In genomic region chr2:38668092-38668491, GRCh38 we compare ENCODE assay signal across 11 cellular contexts. TPM values are rescaled to one million over a fixed set of nuclear protein-coding genes. Genes with fewer than 3 reads are reported as not detected.
DNase-seq lines count a peak whose midpoint lies in the region; ATAC-seq, FAIRE-seq and TF ChIP-seq lines count a peak whose summit lies in the region.
"Had no signal": no experiment of that assay in that cellular context is flagged by ENCODE, and none has a peak within 500 bp of the region (broad histone marks: within the 10 kb centered on the region; RNA-seq: fewer than 3 reads in every experiment).

No MANE protein-coding gene starts in this region.

- peak overlapping the region; percentile 78 to 95 (median 92) for H3K27ac ChIP-seq in right lobe of liver
- H3K27ac ChIP-seq in tibial artery, result peak overlapping the region; percentile 66 to 73
- H3K27ac ChIP-seq: VCaP had no signal

- H3K27me3 ChIP-seq in right lobe of liver (no peaks in the 10 kb centered on the region), tibial artery (no peaks in the 10 kb centered on the region)
- H3K27me3 ChIP-seq: MG63 had no signal

- H3K9me3 ChIP-seq in right lobe of liver (no peaks in the 10 kb centered on the region), tibial artery (no peaks in the 10 kb centered on the region)
- H3K9me3 ChIP-seq: MG63 had no signal

- no peak for TF ChIP-seq POLR2A in right lobe of liver (IDR thresholded peaks at IDR 0.05)

- H3K4me3 ChIP-seq in right lobe of liver (peak overlapping the region in 1 of 3 donors; percentile 85), tibial artery (no peak overlapping the region)

- no peak for DNase-seq in activated T-cell treated with anti-CD3 and anti-CD28 coated beads, Interleukin-2, amount 50 U/mL, for 24 hours
- no peak for DNase-seq in activated T-cell treated with anti-CD3 and anti-CD28 coated beads for 4 hours
- DNase-seq in right lobe of liver, result no peak
- peak in 1 of 2 donors; percentile 47 for DNase-seq in tibial artery
- no peak for DNase-seq in NCI-H446 (lab: John Stamatoyannopoulos, UW)
- DNase-seq in GOT3 (lab: John Stamatoyannopoulos, UW), result no peak
- DNase-seq in HTR-8/SVneo (ENCODE audit: insufficient read length, low spot score), result no peak
- DNase-seq: central memory CD4-positive, alpha-beta T cell; MG63 had no signal

- intact Hi-C loops in right lobe of liver (cut with DNase I), result loop anchor here in 1 of 2 donors (10.0 kb wide), 1 partner anchor 53 kb away; no protein-coding TSS in a partner anchor
- intact Hi-C loops in tibial artery (cut with DNase I; ENCODE audit: low total_unique reads), result loop anchor here (5.0 kb wide), 1 partner anchor 66 kb away; the partner anchor contains the start of gene HNRNPLL

- H3K9me3 Mint-ChIP-seq in activated T-cell treated with anti-CD3 and anti-CD28 coated beads, Interleukin-2, amount 50 U/mL, for 24 hours, result no peaks in the 10 kb centered on the region
- no peaks in the 10 kb centered on the region for H3K9me3 Mint-ChIP-seq in activated T-helper 17 cell treated with anti-CD3 and anti-CD28 coated beads, Interleukin-2, amount 50 U/mL, for 72 hours

- H3K4me1 ChIP-seq in right lobe of liver (peaks cover 0 to 44% (median 13%) of the 10 kb centered on the region in 4 donors), tibial artery (peaks cover 0 to 36% (median 14%) of the 10 kb centered on the region in 4 donors)

- peak overlapping the region; percentile 96 for H3K27ac Mint-ChIP-seq in activated T-cell treated with anti-CD3 and anti-CD28 coated beads, Interleukin-2, amount 50 U/mL, for 24 hours
- peak overlapping the region; percentile 99 for H3K27ac Mint-ChIP-seq in activated T-helper 17 cell treated with anti-CD3 and anti-CD28 coated beads, Interleukin-2, amount 50 U/mL, for 72 hours

- WGBS in right lobe of liver (ENCODE audit: insufficient coverage, low coverage, low lambda C conversion rate, missing lambda C conversion rate), result 81% methylated on average over 4 of the region's 4 CpGs

- H3K27me3 Mint-ChIP-seq in activated T-cell treated with anti-CD3 and anti-CD28 coated beads, Interleukin-2, amount 50 U/mL, for 24 hours, result no peaks in the 10 kb centered on the region
- H3K27me3 Mint-ChIP-seq in activated T-helper 17 cell treated with anti-CD3 and anti-CD28 coated beads, Interleukin-2, amount 50 U/mL, for 72 hours, result no peaks in the 10 kb centered on the region

- ATAC-seq in activated T-helper 17 cell treated with anti-CD3 and anti-CD28 coated beads, Interleukin-2, amount 50 U/mL, for 72 hours (replicated peaks), result no peak
- no peak for ATAC-seq in right lobe of liver

- peaks cover 50% of the 10 kb centered on the region for H3K36me3 Mint-ChIP-seq in activated T-cell treated with anti-CD3 and anti-CD28 coated beads, Interleukin-2, amount 50 U/mL, for 24 hours (ENCODE audit: low read depth)
- H3K36me3 Mint-ChIP-seq in activated T-helper 17 cell treated with anti-CD3 and anti-CD28 coated beads, Interleukin-2, amount 50 U/mL, for 72 hours (ENCODE audit: low read depth), result peaks cover 80% of the 10 kb centered on the region

- TF ChIP-seq CTCF in right lobe of liver (IDR thresholded peaks at IDR 0.05) (no peak), tibial artery (IDR thresholded peaks at IDR 0.05) (no peak)

- no peak for FAIRE-seq in HTR-8/SVneo (lab: Jason Lieb, UNC)

- peak overlapping the region; percentile 82 for H3K4me3 Mint-ChIP-seq in activated T-cell treated with anti-CD3 and anti-CD28 coated beads, Interleukin-2, amount 50 U/mL, for 24 hours
- peak overlapping the region; percentile 94 for H3K4me3 Mint-ChIP-seq in activated T-helper 17 cell treated with anti-CD3 and anti-CD28 coated beads, Interleukin-2, amount 50 U/mL, for 72 hours

- H3K4me1 Mint-ChIP-seq in activated T-cell treated with anti-CD3 and anti-CD28 coated beads, Interleukin-2, amount 50 U/mL, for 24 hours (ENCODE audit: low read depth), result peaks cover 84% of the 10 kb centered on the region
- H3K4me1 Mint-ChIP-seq in activated T-helper 17 cell treated with anti-CD3 and anti-CD28 coated beads, Interleukin-2, amount 50 U/mL, for 72 hours, result peaks cover 60% of the 10 kb centered on the region

- H3K36me3 ChIP-seq in right lobe of liver (no peaks in the 10 kb centered on the region), tibial artery (no peaks in the 10 kb centered on the region)
- H3K36me3 ChIP-seq: MG63 had no signal

RNA-seq across cellular contexts. Expression of gene GALM, which starts 2.2 kb away (rescaled TPM):
- total RNA-seq in activated T-helper 17 cell treated with anti-CD3 and anti-CD28 coated beads, Interleukin-2, amount 50 U/mL, for 72 hours, result 100 to 1,000 TPM in 1 of 2 donors, 10 to 100 TPM in 1; 85.2 to 123 TPM
- 10 to 100 TPM; 26.2 to 47.9 (median 36.7) TPM for total RNA-seq in right lobe of liver
